In genomic region chr12:54357802-54358619, GRCh38 we compare ENCODE assay signal across 8 cellular contexts. TPM values are rescaled to one million over a fixed set of nuclear protein-coding genes. Genes with fewer than 3 reads are reported as not detected.
A peak's percentile ranks its signal among the peaks of the same experiment; 100 is the strongest.
DNase-seq lines count a peak whose midpoint lies in the region; ATAC-seq and TF ChIP-seq lines count a peak whose summit lies in the region.
"Had no signal": no experiment of that assay in that cellular context is flagged by ENCODE, and none has a peak within 500 bp of the region (broad histone marks: within the 10 kb centered on the region; RNA-seq: fewer than 3 reads in every experiment).

No MANE protein-coding gene starts in this region.

- H2AFZ ChIP-seq in fibroblast of lung (ENCODE audit: low read length), result peak overlapping the region; percentile 82

- H3K4me3 ChIP-seq in fibroblast of lung (replicated peaks in 1 of 4; ENCODE audit: control extremely low read depth in 1 of 4, insufficient read depth in 1 of 4, low read depth in 3 of 4, low read length in 4 of 4) (peak overlapping the region; percentile 54 to 68 (median 66)), skeletal muscle tissue (ENCODE audit: low read length in 3 of 3) (peak overlapping the region; percentile 76 to 92 (median 90))

- CTCF ChIA-PET in activated CD4-positive, alpha-beta memory T cell treated with anti-CD3 and anti-CD28 coated beads for 36 hours (lab: Charles Lee), result interaction anchor here (0.5 to 8.3 kb wide), 14 partner anchors 10 to 157 kb away, joined by 3 to 76 read pairs (median 9); partner anchors contain the start of gene COPZ1

- H3K27me3 ChIP-seq in fibroblast of lung (ENCODE audit: control insufficient read depth, insufficient read depth, low read length) (no peaks in the 10 kb centered on the region), skeletal muscle tissue (ENCODE audit: control insufficient read depth in 3 of 3, insufficient read depth in 3 of 3, low read length in 3 of 3) (no peaks in the 10 kb centered on the region)

- intact Hi-C loops in activated CD4-positive, alpha-beta memory T cell treated with anti-CD3 and anti-CD28 coated beads for 36 hours (cut with micrococcal nuclease), result loop anchor here (2.0 kb wide), 1 partner anchor 63 kb away; no protein-coding TSS in a partner anchor

- H3K9ac ChIP-seq in fibroblast of lung (ENCODE audit: insufficient read depth, low read length) (no peak overlapping the region), skeletal muscle tissue (ENCODE audit: low read depth in 1 of 3, low read length in 3 of 3) (peak overlapping the region; percentile 83 to 92 (median 88))

- H3K9me3 ChIP-seq in fibroblast of lung (ENCODE audit: control insufficient read depth, insufficient read depth, low read depth, low read length) (no peaks in the 10 kb centered on the region), skeletal muscle tissue (ENCODE audit: control insufficient read depth in 3 of 3, low read length in 3 of 3) (no peaks in the 10 kb centered on the region)

- no peak for TF ChIP-seq CTCF in fibroblast of lung (conservative IDR thresholded peaks at IDR 0.05 in 1 of 2, IDR thresholded peaks at IDR 0.05 in 1 of 2; ENCODE audit: low read depth in 1 of 2, low read length in 2 of 2)

- no peaks in the 10 kb centered on the region for H3K27me3 Mint-ChIP-seq in activated CD4-positive, alpha-beta memory T cell treated with anti-CD3 and anti-CD28 coated beads for 36 hours
- H3K27me3 Mint-ChIP-seq: activated naive CD8-positive, alpha-beta T cell had no signal

- no peak overlapping the region for H3K4me3 Mint-ChIP-seq in activated CD4-positive, alpha-beta memory T cell treated with anti-CD3 and anti-CD28 coated beads for 36 hours
- H3K4me3 Mint-ChIP-seq: activated naive CD8-positive, alpha-beta T cell had no signal

- H3K36me3 Mint-ChIP-seq in activated CD4-positive, alpha-beta memory T cell treated with anti-CD3 and anti-CD28 coated beads for 36 hours, result no peaks in the 10 kb centered on the region
- H3K36me3 Mint-ChIP-seq: activated naive CD8-positive, alpha-beta T cell had no signal

- peak; percentile 39 for DNase-seq in NCI-H1436 (lab: John Stamatoyannopoulos, UW)
- DNase-seq in activated CD4-positive, alpha-beta memory T cell treated with anti-CD3 and anti-CD28 coated beads for 36 hours, result peak; percentile 61
- DNase-seq in fibroblast of lung (ENCODE audit: low read depth in 2 of 2), result peak in 1 of 2 donors; percentile 49
- DNase-seq in AML-193 (lab: John Stamatoyannopoulos, UW), result no peak

- no peak overlapping the region for H3K27ac Mint-ChIP-seq in activated CD4-positive, alpha-beta memory T cell treated with anti-CD3 and anti-CD28 coated beads for 36 hours
- H3K27ac Mint-ChIP-seq: activated naive CD8-positive, alpha-beta T cell had no signal

- H3K79me2 ChIP-seq in fibroblast of lung (ENCODE audit: control insufficient read depth, insufficient read depth, low read length), result no peaks in the 10 kb centered on the region

- peaks cover 7% of the 10 kb centered on the region for H3K4me1 Mint-ChIP-seq in activated CD4-positive, alpha-beta memory T cell treated with anti-CD3 and anti-CD28 coated beads for 36 hours (ENCODE audit: low read depth)

- H3K27ac ChIP-seq in fibroblast of lung (ENCODE audit: insufficient read depth, low read length) (peak overlapping the region; percentile 91), skeletal muscle tissue (ENCODE audit: low read depth, low read length) (peak overlapping the region; percentile 88)

- ATAC-seq in GM18498 (IDR thresholded peaks at IDR 0.05; ENCODE audit: unreplicated experiment), result peak; percentile 29
- no peak for ATAC-seq in HG02852 (IDR thresholded peaks at IDR 0.05; ENCODE audit: unreplicated experiment)

- H3K4me2 ChIP-seq in fibroblast of lung (ENCODE audit: extremely low read depth, insufficient read depth, low read length), result peak overlapping the region; percentile 99

- H3K4me1 ChIP-seq in fibroblast of lung (ENCODE audit: control insufficient read depth, extremely low read depth, insufficient read depth, low read length), result peaks cover 19% of the 10 kb centered on the region
- peaks cover 18 to 32% (median 22%) of the 10 kb centered on the region in 3 donors for H3K4me1 ChIP-seq in skeletal muscle tissue (ENCODE audit: control insufficient read depth in 3 of 3, insufficient read depth in 3 of 3, low read length in 3 of 3)

- POLR2A ChIA-PET in activated CD4-positive, alpha-beta memory T cell treated with anti-CD3 and anti-CD28 coated beads for 36 hours (lab: Charles Lee), result interaction anchor here (1.0 to 2.7 kb wide), 6 partner anchors 21 to 107 kb away, joined by 3 to 23 read pairs (median 6); partner anchors contain the start of genes CBX5, COPZ1 and HNRNPA1

- no peaks in the 10 kb centered on the region for H3K9me3 Mint-ChIP-seq in activated CD4-positive, alpha-beta memory T cell treated with anti-CD3 and anti-CD28 coated beads for 36 hours

- H4K20me1 ChIP-seq in fibroblast of lung (ENCODE audit: control insufficient read depth, extremely low read depth, insufficient read depth, low read length), result no peaks in the 10 kb centered on the region

- H3K36me3 ChIP-seq in fibroblast of lung (ENCODE audit: control insufficient read depth, insufficient read depth, low read length) (no peaks in the 10 kb centered on the region), skeletal muscle tissue (ENCODE audit: control insufficient read depth in 3 of 3, insufficient read depth in 3 of 3, low read length in 3 of 3) (no peaks in the 10 kb centered on the region)

RNA-seq across cellular contexts. Expression of gene GPR84, which starts 6.3 kb away (rescaled TPM):
- 1 to 10 TPM; 2.4 to 2.6 TPM for total RNA-seq in activated CD4-positive, alpha-beta memory T cell treated with anti-CD3 and anti-CD28 coated beads for 36 hours
- total RNA-seq in fibroblast of lung (not detected in 2 replicates), skeletal muscle tissue (not detected)
- polyA plus RNA-seq in fibroblast of lung, result 0.03 TPM in 1 of 2 replicates, not detected in the other
- not detected in 2 replicates for polyA plus RNA-seq in fibroblast of lung (2012)
- polyA minus RNA-seq in fibroblast of lung (ENCODE audit: low replicate concordance), result not detected in 2 replicates

RNA-seq across cellular contexts. Expression of gene ZNF385A, which starts 26.5 kb away (rescaled TPM):
- total RNA-seq in activated CD4-positive, alpha-beta memory T cell treated with anti-CD3 and anti-CD28 coated beads for 36 hours, result 1 to 10 TPM; 1.3 TPM
- total RNA-seq in fibroblast of lung, result 2.3 and 3.3 TPM in 2 replicates
- 0.64 and 0.69 TPM in 2 replicates for polyA plus RNA-seq in fibroblast of lung
- 4.3 and 6.1 TPM in 2 replicates for polyA plus RNA-seq in fibroblast of lung (2012)
- 12.6 and 14.3 TPM in 2 replicates for polyA minus RNA-seq in fibroblast of lung (ENCODE audit: low replicate concordance)
- 3.7 TPM for total RNA-seq in skeletal muscle tissue

RNA-seq across cellular contexts. Expression of gene COPZ1, which starts 33.1 kb away (rescaled TPM):
- 100 to 1,000 TPM in 1 of 2 experiments, 10 to 100 TPM in 1; 99.0 to 110 TPM for total RNA-seq in activated CD4-positive, alpha-beta memory T cell treated with anti-CD3 and anti-CD28 coated beads for 36 hours
- total RNA-seq in fibroblast of lung (80.9 and 97.9 TPM in 2 replicates), skeletal muscle tissue (62.6 TPM)
- polyA plus RNA-seq in fibroblast of lung, result 305 and 324 TPM in 2 replicates
- polyA plus RNA-seq in fibroblast of lung (2012), result 292 and 325 TPM in 2 replicates
- polyA minus RNA-seq in fibroblast of lung (ENCODE audit: low replicate concordance), result 79.6 and 97.1 TPM in 2 replicates

RNA-seq across cellular contexts. Expression of gene NFE2, which starts 57.2 kb away (rescaled TPM):
- not detected for total RNA-seq in activated CD4-positive, alpha-beta memory T cell treated with anti-CD3 and anti-CD28 coated beads for 36 hours
- total RNA-seq in fibroblast of lung (under 0.01 and 0.17 TPM in 2 replicates), skeletal muscle tissue (5.2 TPM)
- 0.07 and 0.34 TPM in 2 replicates for polyA plus RNA-seq in fibroblast of lung
- polyA plus RNA-seq in fibroblast of lung (2012), result 0.42 TPM in 1 of 2 replicates, not detected in the other
- not detected in 2 replicates for polyA minus RNA-seq in fibroblast of lung (ENCODE audit: low replicate concordance)

Comparison
In these comparisons a context has a peak if more than half of its experiments do, and no peak if none do; other contexts are left out.
1. DNase-seq: peak in NCI-H1436 (single experiment) and activated CD4-positive, alpha-beta memory T cell treated with anti-CD3 and anti-CD28 coated beads for 36 hours (single experiment); none in AML-193 (0 of 2).